2 cellular contexts compared by ENCODE assay signal in genomic region chr4:183078634-183079033, GRCh38.
A peak's percentile ranks its signal among the peaks of the same experiment; 100 is the strongest.
TF ChIP-seq lines count a peak whose summit lies in the region.

No MANE protein-coding gene starts in this region.

TF ChIP-seq in HepG2, 621 proteins besides CTCF, POLR2A, EP300 and RAD21:
- TF ChIP-seq ZBTB33 (CRISPR knock-in tag; IDR thresholded peaks at IDR 0.05) (peak; percentile 80; the same call in 1 of the 2 replicates), ZMYM4 (CRISPR knock-in tag; IDR thresholded peaks at IDR 0.05) (0 out of 2 replicates have a peak, but pooled peaks have one; percentile 15), ZNF558 (CRISPR knock-in tag; IDR thresholded peaks at IDR 0.05; ENCODE audit: borderline replicate concordance) (no peak), ZNF576 (CRISPR knock-in tag; IDR thresholded peaks at IDR 0.05) (0 out of 2 replicates have a peak, but pooled peaks have one; percentile 36)

TF ChIP-seq in K562, 482 proteins besides CTCF, POLR2A, EP300 and RAD21:
- TF ChIP-seq SMAD1 (IDR thresholded peaks at IDR 0.05; ENCODE audit: low read depth, low read length, partially characterized antibody) (no peak), MCM5 (IDR thresholded peaks at IDR 0.05; ENCODE audit: low read depth) (no peak), ZBTB40 (IDR thresholded peaks at IDR 0.05) (no peak), ZBTB40 (CRISPR knock-in tag; IDR thresholded peaks at IDR 0.05) (no peak), SUPT5H (IDR thresholded peaks at IDR 0.05) (no peak), RFX1 (IDR thresholded peaks at IDR 0.05) (no peak), TSHZ1 (CRISPR knock-in tag; IDR thresholded peaks at IDR 0.05) (no peak), ZBTB33 (CRISPR knock-in tag; IDR thresholded peaks at IDR 0.05) (peak; percentile 98), CBX3 (IDR thresholded peaks at IDR 0.05; ENCODE audit: borderline replicate concordance in 1 of 2, low read length in 2 of 2) (peak in 1 of 2 experiments; percentile 45; a peak in 1 of 3 replicates)
